ENCODE assay signal across 8 cellular contexts in genomic region chr19:3801412-3802096, GRCh38. TPM values are rescaled to one million over a fixed set of nuclear protein-coding genes. Genes with fewer than 3 reads are reported as not detected.
DNase-seq lines count a peak whose midpoint lies in the region; ATAC-seq and TF ChIP-seq lines count a peak whose summit lies in the region.

No MANE protein-coding gene starts in this region.

- BruUV-seq in Caco-2 (replicated peaks; lab: Mats Ljungman, UMichigan): no TSS peak

- no peaks in the 10 kb centered on the region for H3K9me3 ChIP-seq in body of pancreas
- no peaks in the 10 kb centered on the region for H3K9me3 ChIP-seq in Caco-2

- H3K4me1 ChIP-seq in body of pancreas: peaks cover 9% of the 10 kb centered on the region
- no peaks in the 10 kb centered on the region for H3K4me1 ChIP-seq in Caco-2

- no peak overlapping the region for H3K27ac Mint-ChIP-seq in Caco-2 (ENCODE audit: unreplicated experiment)

- no peak for TF ChIP-seq POLR2A in body of pancreas (IDR thresholded peaks at IDR 0.05)

- WGBS in body of pancreas, 2 donors: 3 to 17% methylated on average over 1 to 45 of the region's 46 CpGs

- no peak overlapping the region for H3K4me3 Mint-ChIP-seq in Caco-2 (ENCODE audit: unreplicated experiment)

- H3K27me3 ChIP-seq in body of pancreas (peaks cover 0 to 17% of the 10 kb centered on the region in 2 donors), Caco-2 (replicated peaks; ENCODE audit: control insufficient read depth, insufficient read depth, low read length) (no peaks in the 10 kb centered on the region; the same call in 1 of the 2 replicates)

- H3K36me3 ChIP-seq in body of pancreas (replicated peaks in 1 of 2; ENCODE audit: insufficient read depth in 1 of 2, low read depth in 2 of 2) (no peaks in the 10 kb centered on the region), Caco-2 (ENCODE audit: control insufficient read depth, insufficient read depth, low read length) (no peaks in the 10 kb centered on the region)

- intact Hi-C loops in body of pancreas (cut with DNase I): no loop called here
- intact Hi-C loops in Caco-2 (cut with micrococcal nuclease; ENCODE audit: unreplicated experiment): no loop called here

- no peaks in the 10 kb centered on the region for H3K36me3 Mint-ChIP-seq in Caco-2 (ENCODE audit: insufficient read depth, unreplicated experiment)

- H3K4me3 ChIP-seq in body of pancreas (no peak overlapping the region), Caco-2 (ENCODE audit: low read depth, low read length) (no peak overlapping the region)

- H3K4me1 Mint-ChIP-seq in Caco-2 (ENCODE audit: low read depth, unreplicated experiment): no peaks in the 10 kb centered on the region

- CTCF ChIA-PET in Caco-2 (lab: Charles Lee): no interaction called here

- DNase-seq in GM03348 (ENCODE audit: low spot score): peak; percentile 60
- DNase-seq in T-helper 1 cell: peak in 4 of 5 donors; percentile 30 to 55 (median 46)
- peak in 3 of 4 donors; percentile 21 to 31 (median 25) for DNase-seq in body of pancreas
- peak; percentile 87 for DNase-seq in left kidney (ENCODE audit: low read depth, low spot score)
- peak; percentile 32 to 39 for DNase-seq in stimulated activated CD8-positive, alpha-beta memory T cell treated with anti-CD3 and anti-CD28 coated beads, Interleukin-2, amount 100 ng/mL, for 1 hour (ENCODE audit: low read depth in 2 of 2)
- no peak for DNase-seq in Caco-2

- no peaks in the 10 kb centered on the region for H3K9me3 Mint-ChIP-seq in Caco-2 (ENCODE audit: unreplicated experiment)

- TF ChIP-seq CTCF in body of pancreas (IDR thresholded peaks at IDR 0.05) (no peak), Caco-2 (IDR thresholded peaks at IDR 0.05; ENCODE audit: insufficient read depth in 1 of 2, low read depth in 1 of 2, low read length in 1 of 2, severe bottlenecking in 1 of 2, unreplicated experiment in 1 of 2) (no peak)

- H3K27ac ChIP-seq in body of pancreas: no peak overlapping the region

- peaks cover 5% of the 10 kb centered on the region for H3K27me3 Mint-ChIP-seq in Caco-2 (ENCODE audit: insufficient read depth, unreplicated experiment)

- ATAC-seq in body of pancreas (peak; percentile 30), HG03469 (IDR thresholded peaks at IDR 0.05; ENCODE audit: unreplicated experiment) (no peak), GM19351 (IDR thresholded peaks at IDR 0.05; ENCODE audit: unreplicated experiment) (no peak)

- POLR2A ChIA-PET in Caco-2 (lab: Charles Lee): no interaction called here

RNA-seq across cellular contexts. Expression of gene MATK, which starts 15.4 kb away (rescaled TPM):
- under 1 TPM in 1 of 2 donors, not detected in 1; 0.78 TPM for total RNA-seq in body of pancreas
- 0.29 and 0.72 TPM in 2 replicates for total RNA-seq in Caco-2 (2022)

RNA-seq across cellular contexts. Expression of gene RAX2, which starts 29.5 kb away (rescaled TPM):
- total RNA-seq in body of pancreas (not detected), Caco-2 (2022) (not detected in 2 replicates)

RNA-seq across cellular contexts. Expression of gene MRPL54, which starts 39.1 kb away (rescaled TPM):
- 10 to 100 TPM; 78.9 to 86.0 TPM for total RNA-seq in body of pancreas
- 46.4 and 54.5 TPM in 2 replicates for total RNA-seq in Caco-2 (2022)

RNA-seq across cellular contexts. Expression of gene APBA3, which starts 40.1 kb away (rescaled TPM):
- total RNA-seq in body of pancreas (10 to 100 TPM; 20.0 to 35.6 TPM), Caco-2 (2022) (22.1 and 23.5 TPM in 2 replicates)

Comparison
In these comparisons a context has a peak if more than half of its experiments do, and no peak if none do; other contexts are left out.
1. DNase-seq: peak in GM03348 (single experiment), T-helper 1 cell (4 of 5), body of pancreas (3 of 4), left kidney (single experiment) and stimulated activated CD8-positive, alpha-beta memory T cell treated with anti-CD3 and anti-CD28 coated beads, Interleukin-2, amount 100 ng/mL, for 1 hour (2 of 2); none in Caco-2 (0 of 2).